Comparison of ENCODE assay signal across 1 cellular context in genomic region chr21:26194811-26195251, GRCh38.
TF ChIP-seq lines count a peak whose summit lies in the region.

No MANE protein-coding gene starts in this region.

TF ChIP-seq in HepG2, 621 proteins besides CTCF, POLR2A, EP300 and RAD21:
- TF ChIP-seq, protein P1, sequence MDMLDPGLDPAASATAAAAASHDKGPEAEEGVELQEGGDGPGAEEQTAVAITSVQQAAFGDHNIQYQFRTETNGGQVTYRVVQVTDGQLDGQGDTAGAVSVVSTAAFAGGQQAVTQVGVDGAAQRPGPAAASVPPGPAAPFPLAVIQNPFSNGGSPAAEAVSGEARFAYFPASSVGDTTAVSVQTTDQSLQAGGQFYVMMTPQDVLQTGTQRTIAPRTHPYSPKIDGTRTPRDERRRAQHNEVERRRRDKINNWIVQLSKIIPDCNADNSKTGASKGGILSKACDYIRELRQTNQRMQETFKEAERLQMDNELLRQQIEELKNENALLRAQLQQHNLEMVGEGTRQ (IDR thresholded peaks at IDR 0.05; ENCODE audit: low read depth, low read length): 0 out of 2 replicates have a peak, but pooled peaks have one; percentile 17
- TF ChIP-seq, protein P1 (CRISPR knock-in tag; IDR thresholded peaks at IDR 0.05; ENCODE audit: borderline replicate concordance): no peak
- TF ChIP-seq ZC3H4 (CRISPR knock-in tag; IDR thresholded peaks at IDR 0.05; ENCODE audit: borderline replicate concordance): no peak
- peak; percentile 78 for TF ChIP-seq RAD51 (IDR thresholded peaks at IDR 0.05; ENCODE audit: borderline replicate concordance)
TF ChIP-seq in HepG2: peak in this region for 2.
